Comparison of ENCODE assay signal across 1 cellular context in the genomic region with DNA sequence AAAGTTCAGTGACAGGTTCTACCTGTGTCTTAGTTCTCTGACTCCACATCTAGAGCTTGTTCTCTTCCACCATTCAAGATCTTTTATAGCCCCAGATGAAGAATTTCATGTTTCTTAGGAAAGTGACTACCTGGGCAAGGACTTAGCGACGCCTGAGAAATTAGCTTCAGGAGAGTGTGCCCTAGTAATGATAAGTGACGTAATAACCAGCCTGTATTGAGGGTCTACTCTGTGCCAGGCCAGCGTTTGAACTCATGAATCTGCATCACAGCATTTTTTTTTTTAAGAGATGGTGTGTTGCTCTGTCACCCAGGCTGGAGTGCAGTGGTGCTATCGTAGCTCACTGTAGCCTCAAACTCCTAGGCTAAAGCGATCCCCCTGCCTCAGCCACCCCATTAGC.
TF ChIP-seq lines count a peak whose summit lies in the region.

No MANE protein-coding gene starts in this region.

TF ChIP-seq in H1, 55 proteins besides CTCF, POLR2A, EP300 and RAD21:
- TF ChIP-seq HDAC2 (IDR thresholded peaks at IDR 0.05; ENCODE audit: borderline replicate concordance in 1 of 2, low read depth in 2 of 2, low read length in 2 of 2) (no peak), SP2 (IDR thresholded peaks at IDR 0.05; ENCODE audit: low read length) (no peak)
